ENCODE assay signal across 7 cellular contexts in genomic region chr19:55031178-55031577, GRCh38.
"Had no signal": no experiment of that assay in that cellular context is flagged by ENCODE, and none has a peak within 500 bp of the region (broad histone marks: within the 10 kb centered on the region; RNA-seq: fewer than 3 reads in every experiment).

No MANE protein-coding gene starts in this region.

- H3K27ac Mint-ChIP-seq: GM23338, H9, IgD-negative memory B cell had no signal

- DNase-seq: H9, HCEC 1CT had no signal

- H3K4me3 Mint-ChIP-seq: GM23338, H9 had no signal

- H3K4me2 ChIP-seq: GM23338 had no signal

- ATAC-seq: GM23338 had no signal

- FAIRE-seq: H1, H54, HTR-8/SVneo had no signal

- H2AFZ ChIP-seq: GM23338 had no signal

- H3K27me3 Mint-ChIP-seq: IgD-negative memory B cell had no signal

- H3K4me3 ChIP-seq: GM23338 had no signal

- H3K4me1 Mint-ChIP-seq: GM23338, H9 had no signal
